In the genomic region with DNA sequence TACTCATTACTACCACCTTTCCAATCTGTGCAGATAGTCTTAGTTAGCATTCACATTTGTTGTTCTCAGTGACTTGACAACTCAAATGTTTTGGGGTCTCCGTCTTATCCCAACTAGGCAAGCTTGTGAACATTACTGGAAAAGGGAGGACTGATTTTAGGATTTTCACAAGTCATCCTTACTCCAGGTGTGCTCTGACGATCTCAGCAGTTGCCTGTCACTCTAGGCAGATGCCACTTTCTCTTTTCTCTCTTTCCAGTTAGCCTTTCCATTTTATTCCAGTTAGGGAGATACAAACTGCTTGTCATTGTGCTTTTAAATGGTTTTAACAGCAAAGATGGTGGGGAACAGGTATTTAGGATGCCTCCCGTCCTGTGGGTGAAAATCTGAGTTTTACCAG, we compare ENCODE assay signal across 8 cellular contexts. TPM values are rescaled to one million over a fixed set of nuclear protein-coding genes. Genes with fewer than 3 reads are reported as not detected.
DNase-seq lines count a peak whose midpoint lies in the region; ATAC-seq and TF ChIP-seq lines count a peak whose summit lies in the region.

No MANE protein-coding gene starts in this region.

- peaks cover 31 to 61% (median 57%) of the 10 kb centered on the region in 7 donors for H3K4me1 Mint-ChIP-seq in naive thymus-derived CD4-positive, alpha-beta T cell

- H3K36me3 Mint-ChIP-seq in naive thymus-derived CD4-positive, alpha-beta T cell = peaks cover 0 to 28% (median 14%) of the 10 kb centered on the region in 5 donors

- H3K4me1 ChIP-seq in KMS-11 (ENCODE audit: low read depth, poor library complexity, severe bottlenecking) = peaks cover 32% of the 10 kb centered on the region
- H3K4me1 ChIP-seq in naive thymus-derived CD4-positive, alpha-beta T cell (ENCODE audit: control insufficient read depth in 2 of 2, insufficient read depth in 2 of 2, low read length in 2 of 2) = peaks cover 36 to 37% of the 10 kb centered on the region in 2 donors

- no peak for DNase-seq in AG04450 (ENCODE audit: low read depth, low spot score)
- DNase-seq in coronary artery (ENCODE audit: low spot score) = no peak
- no peak for DNase-seq in naive thymus-derived CD4-positive, alpha-beta T cell
- DNase-seq in NCI-H128 (lab: John Stamatoyannopoulos, UW; ENCODE audit: unreplicated experiment) = no peak
- DNase-seq in T1000 (lab: John Stamatoyannopoulos, UW) = no peak
- DNase-seq in DMS153 (lab: John Stamatoyannopoulos, UW) = no peak

- H3K79me2 ChIP-seq in KMS-11 (ENCODE audit: insufficient read depth, low read depth) = peaks cover 49% of the 10 kb centered on the region

- no peak for ATAC-seq in naive thymus-derived CD4-positive, alpha-beta T cell
- ATAC-seq in GM21737 (IDR thresholded peaks at IDR 0.05; ENCODE audit: unreplicated experiment) = no peak

- no peak overlapping the region for H3K27ac ChIP-seq in AG04450 (ENCODE audit: low read depth, low read length)
- H3K27ac ChIP-seq in KMS-11 = peak overlapping the region; percentile 61
- H3K27ac ChIP-seq in coronary artery = no peak overlapping the region
- H3K27ac ChIP-seq in naive thymus-derived CD4-positive, alpha-beta T cell (ENCODE audit: low read depth, low read length) = peak overlapping the region; percentile 82

- POLR2A ChIA-PET in AG04450 (lab: Yijun Ruan, JAX) = interaction anchor here (0.5 to 3.3 kb wide), 3 partner anchors 12 to 70 kb away, joined by 3 to 42 read pairs (median 19); partner anchors contain the start of genes ERBB3, RPL41 and ZC3H10
- POLR2A ChIA-PET in naive thymus-derived CD4-positive, alpha-beta T cell (lab: Charles Lee) = interaction anchor here (1.0 to 9.3 kb wide), 11 partner anchors 7 to 288 kb away, joined by 6 to 230 read pairs (median 19); partner anchors contain the start of genes ERBB3, ESYT1, ORMDL2 and RPL41

- H3K4me3 Mint-ChIP-seq in naive thymus-derived CD4-positive, alpha-beta T cell = peak overlapping the region; percentile 91 to 100 (median 98)

- peaks cover 17% of the 10 kb centered on the region for H4K20me1 ChIP-seq in KMS-11 (ENCODE audit: insufficient read depth)

- peaks cover 42% of the 10 kb centered on the region; the same call in 1 of the 2 replicates for H3K36me3 ChIP-seq in KMS-11 (ENCODE audit: insufficient read depth)
- H3K36me3 ChIP-seq in naive thymus-derived CD4-positive, alpha-beta T cell (ENCODE audit: control insufficient read depth in 2 of 3, insufficient read depth in 3 of 3, low read length in 3 of 3) = peaks cover 17 to 39% (median 20%) of the 10 kb centered on the region in 3 experiments

- CTCF ChIA-PET in AG04450 (lab: Charles Lee) = no interaction called here
- CTCF ChIA-PET in naive thymus-derived CD4-positive, alpha-beta T cell (lab: Charles Lee) = interaction anchor here (1.1 to 4.4 kb wide), 2 partner anchors 12 to 28 kb away, joined by 4 to 44 read pairs; partner anchors contain the start of genes RPL41 and ZC3H10

- peaks cover 6% of the 10 kb centered on the region; the same call in 1 of the 2 replicates for H3K9me3 ChIP-seq in AG04450 (ENCODE audit: control insufficient read depth, insufficient read depth, low read length)
- H3K9me3 ChIP-seq in naive thymus-derived CD4-positive, alpha-beta T cell (ENCODE audit: control insufficient read depth in 2 of 3, low read length in 3 of 3) = no peaks in the 10 kb centered on the region

- no peak overlapping the region for H2AFZ ChIP-seq in KMS-11 (ENCODE audit: low read depth)

- no peaks in the 10 kb centered on the region for H3K27me3 Mint-ChIP-seq in naive thymus-derived CD4-positive, alpha-beta T cell

- intact Hi-C loops in naive thymus-derived CD4-positive, alpha-beta T cell (cut with micrococcal nuclease) = loop anchor here in 1 of 2 donors (2.0 kb wide), 1 partner anchor 367 kb away; no protein-coding TSS in a partner anchor

- H3K27ac Mint-ChIP-seq in naive thymus-derived CD4-positive, alpha-beta T cell = peak overlapping the region; percentile 92 to 99 (median 98)

- H3K27me3 ChIP-seq in AG04450 (ENCODE audit: control insufficient read depth, insufficient read depth, low read length) (no peaks in the 10 kb centered on the region), KMS-11 (ENCODE audit: insufficient read depth, low read depth) (no peaks in the 10 kb centered on the region)
- H3K27me3 ChIP-seq in naive thymus-derived CD4-positive, alpha-beta T cell (ENCODE audit: control insufficient read depth in 2 of 2, insufficient read depth in 2 of 2, low read length in 2 of 2) = no peaks in the 10 kb centered on the region

- no peak for TF ChIP-seq CTCF in AG04450 (IDR thresholded peaks at IDR 0.05; ENCODE audit: low read depth, low read length)
- TF ChIP-seq CTCF in KMS-11 (conservative IDR thresholded peaks at IDR 0.05; ENCODE audit: low read depth, low read length) = peak; percentile 32; the same call in 1 of the 2 replicates
- TF ChIP-seq CTCF in coronary artery (IDR thresholded peaks at IDR 0.05) = no peak

- H3K4me3 ChIP-seq in AG04450 (ENCODE audit: low read depth, low read length) (peak overlapping the region; percentile 92), KMS-11 (IDR thresholded peaks at IDR 0.05; ENCODE audit: insufficient read depth, low read depth, low read length) (no peak overlapping the region), coronary artery (peak overlapping the region; percentile 91)
- peak overlapping the region; percentile 87 for H3K4me3 ChIP-seq in naive thymus-derived CD4-positive, alpha-beta T cell (ENCODE audit: low read length)

- no peaks in the 10 kb centered on the region for H3K9me3 Mint-ChIP-seq in naive thymus-derived CD4-positive, alpha-beta T cell

- peak overlapping the region; percentile 81 for H3K4me2 ChIP-seq in KMS-11

- H3K9ac ChIP-seq in KMS-11 = peak overlapping the region; percentile 86

RNA-seq across cellular contexts. Expression of gene PA2G4, which starts 1.1 kb away (rescaled TPM):
- 169 and 223 TPM in 2 replicates for polyA plus RNA-seq in AG04450 (2011; rRNA removed)
- 69.1 and 79.9 TPM in 2 replicates for polyA minus RNA-seq in AG04450 (2011; rRNA and poly(A)+ RNA removed)
- total RNA-seq in naive thymus-derived CD4-positive, alpha-beta T cell = 100 to 1,000 TPM in 3 of 5 experiments, 10 to 100 TPM in 2; 61.7 to 254 (median 109) TPM
- polyA plus RNA-seq in naive thymus-derived CD4-positive, alpha-beta T cell = 100 to 1,000 TPM; 216 to 218 TPM

RNA-seq across cellular contexts. Expression of gene RPL41, which starts 10.9 kb away (rescaled TPM):
- polyA plus RNA-seq in AG04450 (2011; rRNA removed) = 7,461 and 7,686 TPM in 2 replicates
- polyA minus RNA-seq in AG04450 (2011; rRNA and poly(A)+ RNA removed) = 1,161 and 1,303 TPM in 2 replicates
- total RNA-seq in naive thymus-derived CD4-positive, alpha-beta T cell = 1,000 to 10,000 TPM; 3,787 to 6,048 (median 5,952) TPM
- over 10,000 TPM in 1 of 2 donors, 1,000 to 10,000 TPM in 1; 6,745 to 10,251 TPM for polyA plus RNA-seq in naive thymus-derived CD4-positive, alpha-beta T cell

RNA-seq across cellular contexts. Expression of gene ZC3H10, which starts 12.6 kb away (rescaled TPM):
- 1.5 and 1.9 TPM in 2 replicates for polyA plus RNA-seq in AG04450 (2011; rRNA removed)
- 6.9 and 8.0 TPM in 2 replicates for polyA minus RNA-seq in AG04450 (2011; rRNA and poly(A)+ RNA removed)
- 10 to 100 TPM in 3 of 5 experiments, 1 to 10 TPM in 2; 7.8 to 16.3 (median 13.3) TPM for total RNA-seq in naive thymus-derived CD4-positive, alpha-beta T cell
- 1 to 10 TPM; 2.4 to 4.1 TPM for polyA plus RNA-seq in naive thymus-derived CD4-positive, alpha-beta T cell

RNA-seq across cellular contexts. Expression of gene ESYT1, which starts 22.6 kb away (rescaled TPM):
- 127 and 140 TPM in 2 replicates for polyA plus RNA-seq in AG04450 (2011; rRNA removed)
- 246 and 296 TPM in 2 replicates for polyA minus RNA-seq in AG04450 (2011; rRNA and poly(A)+ RNA removed)
- total RNA-seq in naive thymus-derived CD4-positive, alpha-beta T cell = 100 to 1,000 TPM; 121 to 300 (median 221) TPM
- polyA plus RNA-seq in naive thymus-derived CD4-positive, alpha-beta T cell = 100 to 1,000 TPM; 282 to 353 TPM

RNA-seq across cellular contexts. Expression of gene ERBB3, which starts 25.5 kb away (rescaled TPM):
- 1.7 and 2.1 TPM in 2 replicates for polyA plus RNA-seq in AG04450 (2011; rRNA removed)
- 1.7 and 2.7 TPM in 2 replicates for polyA minus RNA-seq in AG04450 (2011; rRNA and poly(A)+ RNA removed)
- 1 to 10 TPM; 1.0 to 6.4 (median 1.9) TPM for total RNA-seq in naive thymus-derived CD4-positive, alpha-beta T cell
- under 1 TPM; 0.22 to 0.51 TPM for polyA plus RNA-seq in naive thymus-derived CD4-positive, alpha-beta T cell

Comparison
In these comparisons a context has a peak if more than half of its experiments do, and no peak if none do; other contexts are left out.
1. H3K27ac ChIP-seq: peak in KMS-11 (single experiment) and naive thymus-derived CD4-positive, alpha-beta T cell (single experiment); none in AG04450 (single experiment) and coronary artery (0 of 2).